In genomic region chr4:102299708-102300107, GRCh38 we compare ENCODE assay signal across 9 cellular contexts. TPM values are rescaled to one million over a fixed set of nuclear protein-coding genes. Genes with fewer than 3 reads are reported as not detected.
A peak's percentile ranks its signal among the peaks of the same experiment; 100 is the strongest.
DNase-seq lines count a peak whose midpoint lies in the region; ATAC-seq and TF ChIP-seq lines count a peak whose summit lies in the region.
"Had no signal": no experiment of that assay in that cellular context is flagged by ENCODE, and none has a peak within 500 bp of the region (broad histone marks: within the 10 kb centered on the region; RNA-seq: fewer than 3 reads in every experiment).

No MANE protein-coding gene starts in this region.

- peak; percentile 26 for DNase-seq in activated naive CD8-positive, alpha-beta T cell treated with anti-CD3 and anti-CD28 coated beads, Interleukin-2, amount 10 ng/mL, durations not matched to agents 7 days and 5 days
- no peak for DNase-seq in activated naive CD8-positive, alpha-beta T cell treated with anti-CD3 and anti-CD28 coated beads for 36 hours
- DNase-seq in SKM-1 (lab: John Stamatoyannopoulos, UW; ENCODE audit: unreplicated experiment): peak; percentile 6
- peak; percentile 18 for DNase-seq in epidermal melanocyte (ENCODE audit: insufficient read length, low spot score)
- no peak for DNase-seq in natural killer cell
- no peak for DNase-seq in T1000 (lab: John Stamatoyannopoulos, UW)

- intact Hi-C loops in natural killer cell (cut with micrococcal nuclease): no loop called here

- H3K4me3 Mint-ChIP-seq in activated naive CD8-positive, alpha-beta T cell treated with anti-CD3 and anti-CD28 coated beads, Interleukin-2, amount 10 ng/mL, durations not matched to agents 7 days and 5 days: no peak overlapping the region
- H3K4me3 Mint-ChIP-seq in activated naive CD8-positive, alpha-beta T cell treated with anti-CD3 and anti-CD28 coated beads for 36 hours: no peak overlapping the region
- no peak overlapping the region for H3K4me3 Mint-ChIP-seq in natural killer cell
- H3K4me3 Mint-ChIP-seq: IgD-negative memory B cell had no signal

- peak; percentile 59 for TF ChIP-seq CTCF in natural killer cell (IDR thresholded peaks at IDR 0.05)

- ATAC-seq in activated naive CD8-positive, alpha-beta T cell treated with anti-CD3 and anti-CD28 coated beads, Interleukin-2, amount 10 ng/mL, durations not matched to agents 7 days and 5 days (ENCODE audit: low read depth): peak; percentile 45
- ATAC-seq in GM21515 (IDR thresholded peaks at IDR 0.05; ENCODE audit: unreplicated experiment) (peak; percentile 91), HG03571 (IDR thresholded peaks at IDR 0.05; ENCODE audit: unreplicated experiment) (peak; percentile 83), natural killer cell (peak in 2 of 3 donors; percentile 64 to 67)

- H3K9me3 Mint-ChIP-seq in activated naive CD8-positive, alpha-beta T cell treated with anti-CD3 and anti-CD28 coated beads, Interleukin-2, amount 10 ng/mL, durations not matched to agents 7 days and 5 days: no peaks in the 10 kb centered on the region
- H3K9me3 Mint-ChIP-seq in activated naive CD8-positive, alpha-beta T cell treated with anti-CD3 and anti-CD28 coated beads for 36 hours: no peaks in the 10 kb centered on the region
- H3K9me3 Mint-ChIP-seq in natural killer cell: no peaks in the 10 kb centered on the region

- peaks cover 30% of the 10 kb centered on the region for H3K36me3 Mint-ChIP-seq in activated naive CD8-positive, alpha-beta T cell treated with anti-CD3 and anti-CD28 coated beads, Interleukin-2, amount 10 ng/mL, durations not matched to agents 7 days and 5 days
- H3K36me3 Mint-ChIP-seq in activated naive CD8-positive, alpha-beta T cell treated with anti-CD3 and anti-CD28 coated beads for 36 hours: peaks cover 36% of the 10 kb centered on the region
- no peaks in the 10 kb centered on the region for H3K36me3 Mint-ChIP-seq in natural killer cell
- H3K36me3 Mint-ChIP-seq: IgD-negative memory B cell had no signal

- H3K27me3 Mint-ChIP-seq in activated naive CD8-positive, alpha-beta T cell treated with anti-CD3 and anti-CD28 coated beads, Interleukin-2, amount 10 ng/mL, durations not matched to agents 7 days and 5 days: no peaks in the 10 kb centered on the region
- H3K27me3 Mint-ChIP-seq in activated naive CD8-positive, alpha-beta T cell treated with anti-CD3 and anti-CD28 coated beads for 36 hours: no peaks in the 10 kb centered on the region
- H3K27me3 Mint-ChIP-seq in natural killer cell (ENCODE audit: low read depth in 2 of 2): no peaks in the 10 kb centered on the region
- H3K27me3 Mint-ChIP-seq: IgD-negative memory B cell had no signal

- H3K27ac Mint-ChIP-seq in activated naive CD8-positive, alpha-beta T cell treated with anti-CD3 and anti-CD28 coated beads, Interleukin-2, amount 10 ng/mL, durations not matched to agents 7 days and 5 days: no peak overlapping the region
- H3K27ac Mint-ChIP-seq in activated naive CD8-positive, alpha-beta T cell treated with anti-CD3 and anti-CD28 coated beads for 36 hours: no peak overlapping the region
- H3K27ac Mint-ChIP-seq in natural killer cell: no peak overlapping the region
- H3K27ac Mint-ChIP-seq: IgD-negative memory B cell had no signal

- peaks cover 1% of the 10 kb centered on the region for H3K4me1 Mint-ChIP-seq in activated naive CD8-positive, alpha-beta T cell treated with anti-CD3 and anti-CD28 coated beads, Interleukin-2, amount 10 ng/mL, durations not matched to agents 7 days and 5 days
- peaks cover 1% of the 10 kb centered on the region for H3K4me1 Mint-ChIP-seq in activated naive CD8-positive, alpha-beta T cell treated with anti-CD3 and anti-CD28 coated beads for 36 hours
- H3K4me1 Mint-ChIP-seq in natural killer cell: peaks cover 0 to 10% of the 10 kb centered on the region in 2 donors

- POLR2A ChIA-PET in activated naive CD8-positive, alpha-beta T cell treated with anti-CD3 and anti-CD28 coated beads, Interleukin-2, amount 10 ng/mL, durations not matched to agents 7 days and 5 days (lab: Charles Lee): no interaction called here

RNA-seq across cellular contexts. Expression of gene SLC39A8, which starts 45.6 kb away (rescaled TPM):
- 10 to 100 TPM; 60.9 to 66.5 TPM for total RNA-seq in activated naive CD8-positive, alpha-beta T cell treated with anti-CD3 and anti-CD28 coated beads, Interleukin-2, amount 10 ng/mL, durations not matched to agents 7 days and 5 days
- 10 to 100 TPM; 53.6 to 55.8 TPM for total RNA-seq in activated naive CD8-positive, alpha-beta T cell treated with anti-CD3 and anti-CD28 coated beads for 36 hours
- 10 to 100 TPM; 18.0 to 20.0 (median 18.2) TPM for total RNA-seq in natural killer cell

Comparison
In these comparisons a context has a peak if more than half of its experiments do, and no peak if none do; other contexts are left out.
1. DNase-seq: peak in activated naive CD8-positive, alpha-beta T cell treated with anti-CD3 and anti-CD28 coated beads, Interleukin-2, amount 10 ng/mL, durations not matched to agents 7 days and 5 days (single experiment), SKM-1 (single experiment) and epidermal melanocyte (single experiment); none in activated naive CD8-positive, alpha-beta T cell treated with anti-CD3 and anti-CD28 coated beads for 36 hours (single experiment), natural killer cell (single experiment) and T1000 (single experiment).
2. Peak in every context shown above with its lines, with median percentiles within 50 percentile points of each other: ATAC-seq.